8 cellular contexts compared by ENCODE assay signal in genomic region chr10:73772280-73773151, GRCh38. TPM values are rescaled to one million over a fixed set of nuclear protein-coding genes. Genes with fewer than 3 reads are reported as not detected.
DNase-seq lines count a peak whose midpoint lies in the region; ATAC-seq and TF ChIP-seq lines count a peak whose summit lies in the region.

No MANE protein-coding gene starts in this region.

- peak in 2 of 4 donors; percentile 24 to 33 for TF ChIP-seq POLR2A in stomach (IDR thresholded peaks at IDR 0.05)

- H3K4me3 ChIP-seq in neural cell (ENCODE audit: low read length) (peak overlapping the region; percentile 97), stomach (peak overlapping the region; percentile 74 to 87 (median 80))

- no peaks in the 10 kb centered on the region for H3F3A ChIP-seq in neural cell (ENCODE audit: insufficient read depth, low read length, poor library complexity, severe bottlenecking)

- TF ChIP-seq CTCF in neural cell (IDR thresholded peaks at IDR 0.05; ENCODE audit: poor library complexity, severe bottlenecking) (peak; percentile 56), stomach (IDR thresholded peaks at IDR 0.05) (no peak)

- H3K27me3 ChIP-seq in neural cell (ENCODE audit: insufficient read depth, low read depth, low read length) (no peaks in the 10 kb centered on the region), stomach (no peaks in the 10 kb centered on the region)

- no peaks in the 10 kb centered on the region for H3K36me3 ChIP-seq in neural cell (ENCODE audit: insufficient read depth, low read length)
- peaks cover 36 to 67% (median 65%) of the 10 kb centered on the region in 4 donors for H3K36me3 ChIP-seq in stomach

- no peaks in the 10 kb centered on the region for H4K20me1 ChIP-seq in neural cell (ENCODE audit: insufficient read depth)

- peak; percentile 95 for DNase-seq in Caki2 (ENCODE audit: low read depth)
- DNase-seq in RPMI7951 (ENCODE audit: low read depth), result peak; percentile 82
- DNase-seq in activated effector memory CD4-positive, alpha-beta T cell treated with anti-CD3 and anti-CD28 coated beads, Interleukin-2, amount 50 U/mL, for 16 hours, result peak; percentile 92
- DNase-seq in fibroblast of the conjunctiva (ENCODE audit: low read depth), result peak; percentile 47
- DNase-seq in stomach, result peak; percentile 80

- peak overlapping the region; percentile 98 for H3K4me2 ChIP-seq in neural cell (ENCODE audit: low read length)

- H3K79me2 ChIP-seq in neural cell (replicated peaks; ENCODE audit: insufficient read depth, low read length), result peaks cover 22% of the 10 kb centered on the region

- peak overlapping the region; percentile 90 for H3K27ac ChIP-seq in neural cell (ENCODE audit: low read length)
- peak overlapping the region; percentile 90 to 99 (median 97) for H3K27ac ChIP-seq in stomach

- peaks cover 23 to 41% (median 34%) of the 10 kb centered on the region in 4 donors for H3K4me1 ChIP-seq in stomach

- H2AFZ ChIP-seq in neural cell (ENCODE audit: low read depth, low read length), result peak overlapping the region; percentile 84

- in situ Hi-C loops in Caki2 (cut with HindIII; ENCODE audit: low pct_unique_long_range_greater_than_20kb, low sequenced_read_pairs), result no loop called here

- WGBS in stomach, 5 donors, result 0 to 1% (median 0%) methylated on average over 19 to 101 of the region's 101 CpGs

- peak overlapping the region; percentile 85 for H3K9ac ChIP-seq in neural cell (ENCODE audit: low read length)

- H3K9me3 ChIP-seq in neural cell (ENCODE audit: low read length) (no peaks in the 10 kb centered on the region), stomach (no peaks in the 10 kb centered on the region)

- peak; percentile 25 for TF ChIP-seq RAD21 in neural cell (conservative IDR thresholded peaks at IDR 0.05)

- TF ChIP-seq EP300 in neural cell (conservative IDR thresholded peaks at IDR 0.05; ENCODE audit: poor library complexity, severe bottlenecking) (peak; percentile 20), stomach (IDR thresholded peaks at IDR 0.05) (no peak)

- ATAC-seq in GM19397 (IDR thresholded peaks at IDR 0.05; ENCODE audit: unreplicated experiment) (peak; percentile 70), HG03521 (IDR thresholded peaks at IDR 0.05; ENCODE audit: unreplicated experiment) (peak; percentile 61)

- intact Hi-C loops in stomach (cut with DNase I; ENCODE audit: low total_unique reads), result no loop called here

- H3K9me2 ChIP-seq in neural cell (ENCODE audit: insufficient read depth, low read length), result no peaks in the 10 kb centered on the region

TF ChIP-seq in neural cell, 6 proteins besides CTCF, POLR2A, EP300 and RAD21:
- TF ChIP-seq SMC3 (conservative IDR thresholded peaks at IDR 0.05; ENCODE audit: poor library complexity) (peak; percentile 28), POLR2AphosphoS5 (IDR thresholded peaks at IDR 0.05) (peak; percentile 63), MXI1 (conservative IDR thresholded peaks at IDR 0.05; ENCODE audit: poor library complexity, severe bottlenecking) (peak; percentile 87), EZH2 (IDR thresholded peaks at IDR 0.05; ENCODE audit: borderline replicate concordance, insufficient read depth, low read length, poor library complexity, severe bottlenecking) (no peak), REST (IDR thresholded peaks at IDR 0.05; ENCODE audit: borderline replicate concordance) (peak; percentile 11), TAF1 (IDR thresholded peaks at IDR 0.05; ENCODE audit: low read depth) (no peak)
TF ChIP-seq in neural cell: peak in this region for 4.

RNA-seq across cellular contexts. Expression of gene CHCHD1, which starts 9.3 kb away (rescaled TPM):
- 54.0 and 109 TPM in 2 replicates for total RNA-seq in Caki2 (2014; rRNA removed; shearing (Covaris generic); ENCODE audit: low replicate concordance)
- 67.9 and 70.7 TPM in 2 replicates for total RNA-seq in RPMI7951 (2014; rRNA removed; shearing (Covaris generic))
- polyA plus RNA-seq in neural cell (82.5 and 88.8 TPM in 2 replicates), stomach (10 to 100 TPM; 60.2 to 81.6 (median 69.9) TPM)
- polyA minus RNA-seq in neural cell, result 17.8 and 21.2 TPM in 2 replicates
- 10 to 100 TPM in 3 of 5 donors, 1 to 10 TPM in 2; 1.3 to 51.0 (median 11.2) TPM for total RNA-seq in stomach

RNA-seq across cellular contexts. Expression of gene ZSWIM8, which starts 12.9 kb away (rescaled TPM):
- total RNA-seq in Caki2 (2014; rRNA removed; shearing (Covaris generic); ENCODE audit: low replicate concordance), result 22.8 and 52.3 TPM in 2 replicates
- 18.3 and 21.6 TPM in 2 replicates for total RNA-seq in RPMI7951 (2014; rRNA removed; shearing (Covaris generic))
- polyA plus RNA-seq in neural cell (69.1 and 83.2 TPM in 2 replicates), stomach (100 to 1,000 TPM in 1 of 3 donors, 10 to 100 TPM in 2; 53.4 to 121 (median 57.7) TPM)
- 59.4 and 93.7 TPM in 2 replicates for polyA minus RNA-seq in neural cell
- total RNA-seq in stomach, result 100 to 1,000 TPM in 3 of 5 donors, 10 to 100 TPM in 2; 43.4 to 325 (median 101) TPM

RNA-seq across cellular contexts. Expression of gene SEC24C, which starts 28.3 kb away (rescaled TPM):
- 81.1 and 96.9 TPM in 2 replicates for total RNA-seq in Caki2 (2014; rRNA removed; shearing (Covaris generic); ENCODE audit: low replicate concordance)
- total RNA-seq in RPMI7951 (2014; rRNA removed; shearing (Covaris generic)), result 40.0 and 47.6 TPM in 2 replicates
- polyA plus RNA-seq in neural cell (43.0 and 44.8 TPM in 2 replicates), stomach (10 to 100 TPM; 23.5 to 25.2 (median 25.1) TPM)
- polyA minus RNA-seq in neural cell, result 67.4 and 82.5 TPM in 2 replicates
- 10 to 100 TPM; 40.6 to 58.8 (median 50.7) TPM for total RNA-seq in stomach

RNA-seq across cellular contexts. Expression of gene NDST2, which starts 38.9 kb away (rescaled TPM):
- 1.2 and 26.2 TPM in 2 replicates for total RNA-seq in Caki2 (2014; rRNA removed; shearing (Covaris generic); ENCODE audit: low replicate concordance)
- 8.1 and 11.7 TPM in 2 replicates for total RNA-seq in RPMI7951 (2014; rRNA removed; shearing (Covaris generic))
- polyA plus RNA-seq in neural cell (10.5 and 18.1 TPM in 2 replicates), stomach (1 to 10 TPM; 3.5 to 9.8 (median 6.5) TPM)
- 17.0 and 17.5 TPM in 2 replicates for polyA minus RNA-seq in neural cell
- 10 to 100 TPM in 4 of 5 donors, 1 to 10 TPM in 1; 2.3 to 97.4 (median 16.7) TPM for total RNA-seq in stomach

Comparison
In these comparisons a context has a peak if more than half of its experiments do, and no peak if none do; other contexts are left out.
1. Peak in every context shown above with its lines: DNase-seq, ATAC-seq, H3K4me3 ChIP-seq and H3K27ac ChIP-seq.